Comparison of ENCODE assay signal across 8 cellular contexts in genomic region chr17:81400154-81400938, GRCh38. TPM values are rescaled to one million over a fixed set of nuclear protein-coding genes. Genes with fewer than 3 reads are reported as not detected.
DNase-seq lines count a peak whose midpoint lies in the region; ATAC-seq, FAIRE-seq and TF ChIP-seq lines count a peak whose summit lies in the region.

No MANE protein-coding gene starts in this region.

- peak overlapping the region; percentile 60 for H3K27ac Mint-ChIP-seq in activated naive CD8-positive, alpha-beta T cell treated with anti-CD3 and anti-CD28 coated beads, Interleukin-2, amount 10 ng/mL, durations not matched to agents 7 days and 5 days

- CTCF ChIA-PET in A549 (lab: Yijun Ruan, JAX) (interaction anchor here (0.6 to 3.9 kb wide), 14 partner anchors 11 to 107 kb away, joined by 3 to 44 read pairs (median 8); partner anchors contain the start of gene SLC38A10), HEK293 (lab: Yijun Ruan, JAX) (interaction anchor here (0.7 kb wide), 2 partner anchors 111 to 198 kb away, joined by 3 read pairs; no protein-coding TSS in a partner anchor)

- TF ChIP-seq POLR2A in A549 (IDR thresholded peaks at IDR 0.05; ENCODE audit: low read length) = no peak
- TF ChIP-seq POLR2A in prostate gland (IDR thresholded peaks at IDR 0.05) = no peak

- H3K27ac ChIP-seq in A549 (peak overlapping the region; percentile 94 to 98), HEK293 (ENCODE audit: extremely low read depth, low read depth, low read length) (peak overlapping the region; percentile 100), prostate gland (peak overlapping the region; percentile 86 to 99)

- no peak for TF ChIP-seq CTCF in A549 (IDR thresholded peaks at IDR 0.05)
- TF ChIP-seq CTCF in HEK293 (tag by site-specific recombination; IDR thresholded peaks at IDR 0.05) = no peak
- TF ChIP-seq CTCF in prostate gland (IDR thresholded peaks at IDR 0.05) = no peak

- peaks cover 53% of the 10 kb centered on the region for H3K4me1 ChIP-seq in A549
- H3K4me1 ChIP-seq in HEK293 (ENCODE audit: control insufficient read depth, insufficient read depth, low read length) = peaks cover 21% of the 10 kb centered on the region
- peaks cover 9% of the 10 kb centered on the region for H3K4me1 ChIP-seq in prostate gland (replicated peaks)

- H3K9me3 Mint-ChIP-seq in activated naive CD8-positive, alpha-beta T cell treated with anti-CD3 and anti-CD28 coated beads, Interleukin-2, amount 10 ng/mL, durations not matched to agents 7 days and 5 days = no peaks in the 10 kb centered on the region

- TF ChIP-seq RAD21 in A549 (conservative IDR thresholded peaks at IDR 0.05 in 1 of 2, IDR thresholded peaks at IDR 0.05 in 1 of 2) = 0 out of 5 replicates have a peak, but pooled peaks of 1 of the 2 experiments have one; percentile 2

- H3K9me3 ChIP-seq in A549 (no peaks in the 10 kb centered on the region), HEK293 (ENCODE audit: control insufficient read depth, insufficient read depth, low read depth, low read length) (no peaks in the 10 kb centered on the region), prostate gland (no peaks in the 10 kb centered on the region)

- WGBS in A549 (ENCODE audit: missing lambda C conversion rate) = 23% methylated on average over 56 of the region's 65 CpGs
- 9% methylated on average over 63 of the region's 65 CpGs for WGBS in prostate gland

- FAIRE-seq in A549 (lab: Jason Lieb, UNC) = no peak

- intact Hi-C loops in left ventricle myocardium superior (cut with micrococcal nuclease) = no loop called here
- intact Hi-C loops in prostate gland (cut with DNase I) = no loop called here

- peaks cover 10% of the 10 kb centered on the region for H3K4me1 Mint-ChIP-seq in activated naive CD8-positive, alpha-beta T cell treated with anti-CD3 and anti-CD28 coated beads, Interleukin-2, amount 10 ng/mL, durations not matched to agents 7 days and 5 days

- peak in 1 of 2 experiments; percentile 17; a peak in 3 of 6 replicates for ATAC-seq in A549
- ATAC-seq in activated naive CD8-positive, alpha-beta T cell treated with anti-CD3 and anti-CD28 coated beads, Interleukin-2, amount 10 ng/mL, durations not matched to agents 7 days and 5 days (ENCODE audit: low read depth) = no peak
- ATAC-seq in left ventricle myocardium superior = peak; percentile 11
- ATAC-seq in HG03460 (IDR thresholded peaks at IDR 0.05; ENCODE audit: unreplicated experiment) = no peak
- ATAC-seq in HG03342 (IDR thresholded peaks at IDR 0.05; ENCODE audit: unreplicated experiment) = no peak

- H3K36me3 ChIP-seq in HEK293 (ENCODE audit: control insufficient read depth in 2 of 2, insufficient read depth in 1 of 2, low read length in 2 of 2) = peaks cover 0 to 12% of the 10 kb centered on the region in 2 experiments; a peak in 1 of 3 replicates
- no peaks in the 10 kb centered on the region for H3K36me3 ChIP-seq in prostate gland

- POLR2A ChIA-PET in A549 (lab: Yijun Ruan, JAX) (interaction anchor here (1.4 to 5.9 kb wide), 2 partner anchors 21 to 85 kb away, joined by 3 to 107 read pairs; no protein-coding TSS in a partner anchor), HEK293 (lab: Yijun Ruan, JAX) (interaction anchor here (0.6 kb wide), 1 partner anchor 19 kb away, joined by 4 read pairs; no protein-coding TSS in a partner anchor)
- POLR2A ChIA-PET in activated naive CD8-positive, alpha-beta T cell treated with anti-CD3 and anti-CD28 coated beads, Interleukin-2, amount 10 ng/mL, durations not matched to agents 7 days and 5 days (lab: Charles Lee) = no interaction called here

- no peaks in the 10 kb centered on the region for H3K27me3 ChIP-seq in prostate gland (replicated peaks; ENCODE audit: insufficient read depth)

- TF ChIP-seq EP300 in A549 (IDR thresholded peaks at IDR 0.05) = no peak

- peaks cover 2% of the 10 kb centered on the region for H3K36me3 Mint-ChIP-seq in activated naive CD8-positive, alpha-beta T cell treated with anti-CD3 and anti-CD28 coated beads, Interleukin-2, amount 10 ng/mL, durations not matched to agents 7 days and 5 days

- H3K4me3 Mint-ChIP-seq in activated naive CD8-positive, alpha-beta T cell treated with anti-CD3 and anti-CD28 coated beads, Interleukin-2, amount 10 ng/mL, durations not matched to agents 7 days and 5 days = peak overlapping the region; percentile 80

- H3K4me2 ChIP-seq in A549 = peak overlapping the region; percentile 92

- DNase-seq in A549 (ENCODE audit: low read depth in 1 of 2, low spot score in 1 of 2) (peak; percentile 64 to 68), left ventricle myocardium superior (peak; percentile 76), prostate gland (ENCODE audit: low spot score) (no peak), NCI-H226 (no peak)
- DNase-seq in activated naive CD8-positive, alpha-beta T cell treated with anti-CD3 and anti-CD28 coated beads, Interleukin-2, amount 10 ng/mL, durations not matched to agents 7 days and 5 days = peak; percentile 52

- H3K4me3 ChIP-seq in A549 (peak overlapping the region; percentile 76), HEK293 (ENCODE audit: low read depth, low read length) (peak overlapping the region; percentile 62), prostate gland (peak overlapping the region; percentile 74)

- H3K27me3 Mint-ChIP-seq in activated naive CD8-positive, alpha-beta T cell treated with anti-CD3 and anti-CD28 coated beads, Interleukin-2, amount 10 ng/mL, durations not matched to agents 7 days and 5 days = peaks cover 69% of the 10 kb centered on the region

TF ChIP-seq in A549, 52 proteins besides CTCF, POLR2A, EP300 and RAD21 (continues in another document):
- TF ChIP-seq FOSB (CRISPR knock-in tag; IDR thresholded peaks at IDR 0.05) = 0 out of 2 replicates have a peak, but pooled peaks have one; percentile 44
- TF ChIP-seq, protein P1, sequence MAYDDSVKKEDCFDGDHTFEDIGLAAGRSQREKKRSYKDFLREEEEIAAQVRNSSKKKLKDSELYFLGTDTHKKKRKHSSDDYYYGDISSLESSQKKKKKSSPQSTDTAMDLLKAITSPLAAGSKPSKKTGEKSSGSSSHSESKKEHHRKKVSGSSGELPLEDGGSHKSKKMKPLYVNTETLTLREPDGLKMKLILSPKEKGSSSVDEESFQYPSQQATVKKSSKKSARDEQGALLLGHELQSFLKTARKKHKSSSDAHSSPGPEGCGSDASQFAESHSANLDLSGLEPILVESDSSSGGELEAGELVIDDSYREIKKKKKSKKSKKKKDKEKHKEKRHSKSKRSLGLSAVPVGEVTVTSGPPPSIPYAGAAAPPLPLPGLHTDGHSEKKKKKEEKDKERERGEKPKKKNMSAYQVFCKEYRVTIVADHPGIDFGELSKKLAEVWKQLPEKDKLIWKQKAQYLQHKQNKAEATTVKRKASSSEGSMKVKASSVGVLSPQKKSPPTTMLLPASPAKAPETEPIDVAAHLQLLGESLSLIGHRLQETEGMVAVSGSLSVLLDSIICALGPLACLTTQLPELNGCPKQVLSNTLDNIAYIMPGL (CRISPR knock-in tag; IDR thresholded peaks at IDR 0.05; ENCODE audit: borderline replicate concordance) = no peak
- no peak for TF ChIP-seq MAFK (IDR thresholded peaks at IDR 0.05; ENCODE audit: partially characterized antibody)
- no peak for TF ChIP-seq NFE2L2 (conservative IDR thresholded peaks at IDR 0.05; ENCODE audit: low read length)
- TF ChIP-seq NR3C1 (IDR thresholded peaks at IDR 0.05) = no peak
- TF ChIP-seq KDM1A (IDR thresholded peaks at IDR 0.05; ENCODE audit: low read depth) = no peak
- TF ChIP-seq FOXS1 (CRISPR knock-in tag; IDR thresholded peaks at IDR 0.05) = no peak
- no peak for TF ChIP-seq ESRRA (IDR thresholded peaks at IDR 0.05; ENCODE audit: borderline replicate concordance, low read length)
- 0 out of 5 replicates have a peak, but pooled peaks of 1 of the 2 experiments have one; percentile 14 for TF ChIP-seq JUN (IDR thresholded peaks at IDR 0.05)
- no peak for TF ChIP-seq RFX5 (IDR thresholded peaks at IDR 0.05)

RNA-seq across cellular contexts. Expression of gene BAHCC1, which starts 5.1 kb away (rescaled TPM):
- polyA plus RNA-seq in A549 (2011; rRNA removed) (2.1 and 2.6 TPM in 2 replicates), A549 (2017; fragmentation: RNase III; extraction: RNeasy Plus Mini Kit Qiagen cat#74134 plus additional on column Dnase treatment) (5.2 to 5.9 TPM (median 5.8 TPM) in 3 replicates)
- polyA plus RNA-seq in A549 (2012; cell fraction: cytosol; rRNA removed) = 7.4 and 8.4 TPM in 2 replicates
- 27.4 and 38.1 TPM in 2 replicates for polyA plus RNA-seq in A549 (2012; cell fraction: nucleus; rRNA removed)
- polyA minus RNA-seq in A549 (2011; rRNA and poly(A)+ RNA removed) = 2.6 and 3.5 TPM in 2 replicates
- 1 to 10 TPM in 1 of 2 experiments, under 1 TPM in 1; 0.86 to 1.0 TPM for total RNA-seq in activated naive CD8-positive, alpha-beta T cell treated with anti-CD3 and anti-CD28 coated beads, Interleukin-2, amount 10 ng/mL, durations not matched to agents 7 days and 5 days
- total RNA-seq in left ventricle myocardium superior (8.6 TPM), prostate gland (10 to 100 TPM; 11.4 to 28.9 TPM)

Comparison
In these comparisons a context has a peak if more than half of its experiments do, and no peak if none do; other contexts are left out.
1. DNase-seq: peak in A549 (2 of 2), activated naive CD8-positive, alpha-beta T cell treated with anti-CD3 and anti-CD28 coated beads, Interleukin-2, amount 10 ng/mL, durations not matched to agents 7 days and 5 days (single experiment) and left ventricle myocardium superior (single experiment); none in prostate gland (single experiment) and NCI-H226 (single experiment).
2. Peak in every context shown above with its lines, with median percentiles within 50 percentile points of each other: H3K27ac ChIP-seq and H3K4me3 ChIP-seq.